1 cellular context compared by ENCODE assay signal in genomic region chr6:13548500-13549210, GRCh38.
TF ChIP-seq lines count a peak whose summit lies in the region.

No MANE protein-coding gene starts in this region.

TF ChIP-seq in HEK293, 187 proteins besides CTCF, POLR2A, EP300 and RAD21 (continued from another document):
- TF ChIP-seq, protein P1, sequence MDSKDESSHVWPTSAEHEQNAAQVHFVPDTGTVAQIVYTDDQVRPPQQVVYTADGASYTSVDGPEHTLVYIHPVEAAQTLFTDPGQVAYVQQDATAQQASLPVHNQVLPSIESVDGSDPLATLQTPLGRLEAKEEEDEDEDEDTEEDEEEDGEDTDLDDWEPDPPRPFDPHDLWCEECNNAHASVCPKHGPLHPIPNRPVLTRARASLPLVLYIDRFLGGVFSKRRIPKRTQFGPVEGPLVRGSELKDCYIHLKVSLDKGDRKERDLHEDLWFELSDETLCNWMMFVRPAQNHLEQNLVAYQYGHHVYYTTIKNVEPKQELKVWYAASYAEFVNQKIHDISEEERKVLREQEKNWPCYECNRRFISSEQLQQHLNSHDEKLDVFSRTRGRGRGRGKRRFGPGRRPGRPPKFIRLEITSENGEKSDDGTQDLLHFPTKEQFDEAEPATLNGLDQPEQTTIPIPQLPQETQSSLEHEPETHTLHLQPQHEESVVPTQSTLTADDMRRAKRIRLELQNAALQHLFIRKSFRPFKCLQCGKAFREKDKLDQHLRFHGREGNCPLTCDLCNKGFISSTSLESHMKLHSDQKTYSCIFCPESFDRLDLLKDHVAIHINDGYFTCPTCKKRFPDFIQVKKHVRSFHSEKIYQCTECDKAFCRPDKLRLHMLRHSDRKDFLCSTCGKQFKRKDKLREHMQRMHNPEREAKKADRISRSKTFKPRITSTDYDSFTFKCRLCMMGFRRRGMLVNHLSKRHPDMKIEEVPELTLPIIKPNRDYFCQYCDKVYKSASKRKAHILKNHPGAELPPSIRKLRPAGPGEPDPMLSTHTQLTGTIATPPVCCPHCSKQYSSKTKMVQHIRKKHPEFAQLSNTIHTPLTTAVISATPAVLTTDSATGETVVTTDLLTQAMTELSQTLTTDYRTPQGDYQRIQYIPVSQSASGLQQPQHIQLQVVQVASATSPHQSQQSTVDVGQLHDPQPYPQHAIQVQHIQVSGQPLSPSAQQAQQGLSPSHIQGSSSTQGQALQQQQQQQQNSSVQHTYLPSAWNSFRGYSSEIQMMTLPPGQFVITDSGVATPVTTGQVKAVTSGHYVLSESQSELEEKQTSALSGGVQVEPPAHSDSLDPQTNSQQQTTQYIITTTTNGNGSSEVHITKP (tag by site-specific recombination; IDR thresholded peaks at IDR 0.05) = peak; percentile 53
- TF ChIP-seq ZFHX2 (tag by site-specific recombination; conservative IDR thresholded peaks at IDR 0.05) = peak; percentile 85
- no peak for TF ChIP-seq ZEB2 (tag by site-specific recombination; IDR thresholded peaks at IDR 0.05)
- peak; percentile 85 for TF ChIP-seq EGR2 (tag by site-specific recombination; IDR thresholded peaks at IDR 0.05; ENCODE audit: low read depth)
- peak; percentile 42; the same call in 1 of the 2 replicates for TF ChIP-seq ZBTB21 (tag by site-specific recombination; IDR thresholded peaks at IDR 0.05)
- TF ChIP-seq ZNF521 (tag by site-specific recombination; IDR thresholded peaks at IDR 0.05) = no peak
- no peak for TF ChIP-seq MEIS1 (CRISPR knock-in tag; IDR thresholded peaks at IDR 0.05; ENCODE audit: borderline replicate concordance)
